In the genomic region with DNA sequence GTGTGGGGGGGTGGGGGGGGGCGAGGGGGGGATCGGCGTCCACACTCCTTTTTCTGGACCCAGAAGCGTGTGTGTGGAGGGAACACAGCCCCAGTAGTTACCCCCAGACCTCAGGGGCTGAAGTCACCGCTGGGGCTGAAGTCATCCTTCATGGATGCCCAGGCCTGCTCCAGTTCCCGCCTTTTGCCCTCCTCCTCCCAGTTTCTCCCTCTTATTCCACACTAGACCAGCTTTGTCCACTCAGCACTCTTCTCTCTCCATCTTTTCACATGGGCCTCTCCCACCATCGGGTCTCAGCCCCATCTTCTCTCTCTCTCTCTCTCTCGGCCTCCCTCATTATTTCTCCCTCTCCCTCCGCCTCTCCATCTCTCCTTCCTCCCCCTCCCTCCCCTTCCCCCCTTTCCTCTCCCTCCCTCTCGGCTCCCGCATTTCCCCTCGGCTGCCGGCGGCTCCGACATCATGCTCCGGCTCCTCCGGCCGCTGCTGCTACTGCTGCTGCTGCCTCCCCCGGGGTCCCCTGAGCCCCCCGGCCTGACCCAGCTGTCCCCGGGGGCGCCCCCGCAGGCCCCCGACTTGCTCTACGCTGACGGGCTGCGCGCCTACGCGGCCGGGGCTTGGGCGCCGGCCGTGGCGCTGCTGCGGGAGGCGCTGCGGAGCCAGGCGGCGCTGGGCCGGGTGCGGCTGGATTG, we compare ENCODE assay signal across 8 cellular contexts. TPM values are rescaled to one million over a fixed set of nuclear protein-coding genes. Genes with fewer than 3 reads are reported as not detected.
DNase-seq lines count a peak whose midpoint lies in the region; ATAC-seq and TF ChIP-seq lines count a peak whose summit lies in the region.

A gene with protein sequence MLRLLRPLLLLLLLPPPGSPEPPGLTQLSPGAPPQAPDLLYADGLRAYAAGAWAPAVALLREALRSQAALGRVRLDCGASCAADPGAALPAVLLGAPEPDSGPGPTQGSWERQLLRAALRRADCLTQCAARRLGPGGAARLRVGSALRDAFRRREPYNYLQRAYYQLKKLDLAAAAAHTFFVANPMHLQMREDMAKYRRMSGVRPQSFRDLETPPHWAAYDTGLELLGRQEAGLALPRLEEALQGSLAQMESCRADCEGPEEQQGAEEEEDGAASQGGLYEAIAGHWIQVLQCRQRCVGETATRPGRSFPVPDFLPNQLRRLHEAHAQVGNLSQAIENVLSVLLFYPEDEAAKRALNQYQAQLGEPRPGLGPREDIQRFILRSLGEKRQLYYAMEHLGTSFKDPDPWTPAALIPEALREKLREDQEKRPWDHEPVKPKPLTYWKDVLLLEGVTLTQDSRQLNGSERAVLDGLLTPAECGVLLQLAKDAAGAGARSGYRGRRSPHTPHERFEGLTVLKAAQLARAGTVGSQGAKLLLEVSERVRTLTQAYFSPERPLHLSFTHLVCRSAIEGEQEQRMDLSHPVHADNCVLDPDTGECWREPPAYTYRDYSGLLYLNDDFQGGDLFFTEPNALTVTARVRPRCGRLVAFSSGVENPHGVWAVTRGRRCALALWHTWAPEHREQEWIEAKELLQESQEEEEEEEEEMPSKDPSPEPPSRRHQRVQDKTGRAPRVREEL (plus strand): TSS at position 426 of the 689 bp plus-strand sequence. CDS start 34 bp downstream, at position 460.

- H3K4me3 ChIP-seq in GM06990 (replicated peaks; ENCODE audit: low read depth, low read length), result peak within 1 kb of the TSS; percentile 51

- H3K27me3 Mint-ChIP-seq in activated T-helper 2 cell treated with anti-CD3 and anti-CD28 coated beads, Interferon-gamma antibody, Interleukin-2, Interleukin-4, amounts not matched to agents 10 μg/mL and 5 μg/mL and 100 μg/mL, durations not matched to agents 14 hours and 24 hours and 36 hours (ENCODE audit: low read depth), result peaks cover 46% of the 10 kb centered on the region

- peaks cover 20% of the 10 kb centered on the region for H3K4me1 Mint-ChIP-seq in activated T-helper 2 cell treated with anti-CD3 and anti-CD28 coated beads, Interferon-gamma antibody, Interleukin-2, Interleukin-4, amounts not matched to agents 10 μg/mL and 5 μg/mL and 100 μg/mL, durations not matched to agents 14 hours and 24 hours and 36 hours (ENCODE audit: low read depth)

- no peaks in the 10 kb centered on the region for H3K36me3 Mint-ChIP-seq in activated T-helper 2 cell treated with anti-CD3 and anti-CD28 coated beads, Interferon-gamma antibody, Interleukin-2, Interleukin-4, amounts not matched to agents 10 μg/mL and 5 μg/mL and 100 μg/mL, durations not matched to agents 14 hours and 24 hours and 36 hours (ENCODE audit: low read depth)

- H3K27me3 ChIP-seq in GM06990 (replicated peaks; ENCODE audit: control insufficient read depth, insufficient read depth, low read length), result peaks cover 5% of the 10 kb centered on the region

- no peaks in the 10 kb centered on the region for H3K36me3 ChIP-seq in GM06990 (ENCODE audit: control insufficient read depth, insufficient read depth, low read length)

- TF ChIP-seq CTCF in GM06990 (IDR thresholded peaks at IDR 0.05; ENCODE audit: insufficient read depth, low read length, poor library complexity, severe bottlenecking), result no peak

- peak within 1 kb of the TSS; percentile 80 for H3K27ac Mint-ChIP-seq in activated T-helper 2 cell treated with anti-CD3 and anti-CD28 coated beads, Interferon-gamma antibody, Interleukin-2, Interleukin-4, amounts not matched to agents 10 μg/mL and 5 μg/mL and 100 μg/mL, durations not matched to agents 14 hours and 24 hours and 36 hours

- intact Hi-C loops in activated T-helper 2 cell treated with anti-CD3 and anti-CD28 coated beads, Interferon-gamma antibody, Interleukin-2, Interleukin-4, amounts not matched to agents 10 μg/mL and 5 μg/mL and 100 μg/mL, durations not matched to agents 14 hours and 24 hours and 36 hours (cut with micrococcal nuclease), result loop anchor here (5.0 kb wide), 3 partner anchors 36 to 221 kb away; a partner anchor contains a TSS
- intact Hi-C loops in head of caudate nucleus (cut with DNase I), result loop anchor here (5.0 kb wide), 1 partner anchor 76 kb away; a partner anchor contains a TSS

- peak within 1 kb of the TSS; percentile 85 for H3K4me3 Mint-ChIP-seq in activated T-helper 2 cell treated with anti-CD3 and anti-CD28 coated beads, Interferon-gamma antibody, Interleukin-2, Interleukin-4, amounts not matched to agents 10 μg/mL and 5 μg/mL and 100 μg/mL, durations not matched to agents 14 hours and 24 hours and 36 hours (ENCODE audit: low read depth)

- H3K9me3 Mint-ChIP-seq in activated T-helper 2 cell treated with anti-CD3 and anti-CD28 coated beads, Interferon-gamma antibody, Interleukin-2, Interleukin-4, amounts not matched to agents 10 μg/mL and 5 μg/mL and 100 μg/mL, durations not matched to agents 14 hours and 24 hours and 36 hours, result no peaks in the 10 kb centered on the region

- ATAC-seq in HG02840 (IDR thresholded peaks at IDR 0.05; ENCODE audit: low FRiP score, unreplicated experiment) (no peak), HG03175 (IDR thresholded peaks at IDR 0.05; ENCODE audit: unreplicated experiment) (no peak)

- DNase-seq in GM06990 (ENCODE audit: extremely low read depth, insufficient read length), result no peak
- peak; percentile 77 for DNase-seq in NCI-H146 (lab: John Stamatoyannopoulos, UW)
- DNase-seq in activated T-helper 2 cell treated with anti-CD3 and anti-CD28 coated beads, Interferon-gamma antibody, Interleukin-2, Interleukin-4, amounts not matched to agents 10 μg/mL and 5 μg/mL and 100 μg/mL, durations not matched to agents 14 hours and 24 hours and 36 hours (ENCODE audit: low spot score), result no peak
- DNase-seq in head of caudate nucleus, result peak in 32 of 42 donors; percentile 19 to 73 (median 54)
- DNase-seq in occipital lobe (lab: John Stamatoyannopoulos, UW), result peak; percentile 41
- no peak for DNase-seq in GOT3 (lab: John Stamatoyannopoulos, UW)

RNA-seq across cellular contexts. Expression of the gene that starts here (rescaled TPM):
- 5.2 and 5.3 TPM in 2 replicates for total RNA-seq in activated T-helper 2 cell treated with anti-CD3 and anti-CD28 coated beads, Interferon-gamma antibody, Interleukin-2, Interleukin-4, amounts not matched to agents 10 μg/mL and 5 μg/mL and 100 μg/mL, durations not matched to agents 14 hours and 24 hours and 36 hours
- 11.2 TPM for total RNA-seq in occipital lobe

Comparison
In these comparisons a context has a peak if more than half of its experiments do, and no peak if none do; other contexts are left out.
1. DNase-seq: peak in NCI-H146 (single experiment), head of caudate nucleus (32 of 42) and occipital lobe (single experiment); none in GM06990 (single experiment), activated T-helper 2 cell treated with anti-CD3 and anti-CD28 coated beads, Interferon-gamma antibody, Interleukin-2, Interleukin-4, amounts not matched to agents 10 μg/mL and 5 μg/mL and 100 μg/mL, durations not matched to agents 14 hours and 24 hours and 36 hours (single experiment) and GOT3 (single experiment).